Comparison of ENCODE assay signal across 11 cellular contexts in genomic region chr2:230412846-230413245, GRCh38. TPM values are rescaled to one million over a fixed set of nuclear protein-coding genes. Genes with fewer than 3 reads are reported as not detected.
DNase-seq lines count a peak whose midpoint lies in the region; ATAC-seq and TF ChIP-seq lines count a peak whose summit lies in the region.
"Had no signal": no experiment of that assay in that cellular context is flagged by ENCODE, and none has a peak within 500 bp of the region (broad histone marks: within the 10 kb centered on the region; RNA-seq: fewer than 3 reads in every experiment).

No MANE protein-coding gene starts in this region.

- intact Hi-C loops in activated CD4-positive, alpha-beta T cell treated with anti-CD3 and anti-CD28 coated beads, Interleukin-2, amount 10 ng/mL, durations not matched to agents 24 days and 14 days (cut with micrococcal nuclease) = loop anchor here (10.0 kb wide), 2 partner anchors 408 to 488 kb away; partner anchors contain the start of genes FBXO36 and TRIP12
- intact Hi-C loops in colonic mucosa (cut with DNase I) (loop anchor here (10.0 kb wide), 1 partner anchor 88 kb away; the partner anchor contains the start of gene SP140L), psoas muscle (cut with DNase I) (loop anchor here in 1 of 2 donors (5.0 kb wide), 1 partner anchor 86 kb away; the partner anchor contains the start of gene SP140L)

- peak overlapping the region; percentile 99 for H3K4me3 Mint-ChIP-seq in activated CD4-positive, alpha-beta T cell treated with anti-CD3 and anti-CD28 coated beads, Interleukin-2, amount 10 ng/mL, durations not matched to agents 24 days and 14 days

- peaks cover 18% of the 10 kb centered on the region for H3K79me2 ChIP-seq in OCI-LY3 (ENCODE audit: low read length)

- WGBS in psoas muscle, 3 donors = 81 to 91% (median 85%) methylated on average over 9 of the region's 9 CpGs

- H3K27ac Mint-ChIP-seq in activated CD4-positive, alpha-beta T cell treated with anti-CD3 and anti-CD28 coated beads, Interleukin-2, amount 10 ng/mL, durations not matched to agents 24 days and 14 days = peak overlapping the region; percentile 99

- H3K36me3 ChIP-seq in OCI-LY3 (replicated peaks; ENCODE audit: low read depth, low read length) = no peaks in the 10 kb centered on the region
- H3K36me3 ChIP-seq in colonic mucosa = no peaks in the 10 kb centered on the region
- no peaks in the 10 kb centered on the region for H3K36me3 ChIP-seq in psoas muscle (ENCODE audit: insufficient read depth in 1 of 2, low read depth in 1 of 2)

- TF ChIP-seq CTCF in OCI-LY3 (IDR thresholded peaks at IDR 0.05; ENCODE audit: low read depth, low read length) (no peak), colonic mucosa (IDR thresholded peaks at IDR 0.05) (no peak), psoas muscle (IDR thresholded peaks at IDR 0.05) (no peak)

- H3K9me3 Mint-ChIP-seq in activated CD4-positive, alpha-beta T cell treated with anti-CD3 and anti-CD28 coated beads, Interleukin-2, amount 10 ng/mL, durations not matched to agents 24 days and 14 days = no peaks in the 10 kb centered on the region

- H3K27ac ChIP-seq in OCI-LY3 (ENCODE audit: low read length) (no peak overlapping the region), colonic mucosa (no peak overlapping the region), psoas muscle (peak overlapping the region; percentile 80)

- H3K36me3 Mint-ChIP-seq in activated CD4-positive, alpha-beta T cell treated with anti-CD3 and anti-CD28 coated beads, Interleukin-2, amount 10 ng/mL, durations not matched to agents 24 days and 14 days (ENCODE audit: low read depth) = peaks cover 12% of the 10 kb centered on the region

- H3K4me1 ChIP-seq in OCI-LY3 (ENCODE audit: low read length) = peaks cover 26% of the 10 kb centered on the region
- peaks cover 4% of the 10 kb centered on the region for H3K4me1 ChIP-seq in colonic mucosa
- peaks cover 10% of the 10 kb centered on the region for H3K4me1 ChIP-seq in psoas muscle

- peaks cover 60% of the 10 kb centered on the region for H3K4me1 Mint-ChIP-seq in activated CD4-positive, alpha-beta T cell treated with anti-CD3 and anti-CD28 coated beads, Interleukin-2, amount 10 ng/mL, durations not matched to agents 24 days and 14 days

- no peak overlapping the region for H3K4me3 ChIP-seq in OCI-LY3 (ENCODE audit: low read length)
- no peak overlapping the region for H3K4me3 ChIP-seq in colonic mucosa
- no peak overlapping the region for H3K4me3 ChIP-seq in psoas muscle

- H3K27me3 Mint-ChIP-seq in activated CD4-positive, alpha-beta T cell treated with anti-CD3 and anti-CD28 coated beads, Interleukin-2, amount 10 ng/mL, durations not matched to agents 24 days and 14 days = no peaks in the 10 kb centered on the region

- no peaks in the 10 kb centered on the region for H3K9me3 ChIP-seq in OCI-LY3 (ENCODE audit: insufficient read depth, low read length)
- no peaks in the 10 kb centered on the region for H3K9me3 ChIP-seq in colonic mucosa
- H3K9me3 ChIP-seq in psoas muscle = no peaks in the 10 kb centered on the region
- H3K9me3 ChIP-seq: body of pancreas had no signal

- 0 out of 2 replicates have a peak overlapping the region, but pooled peaks have one; percentile 99 for H3K4me2 ChIP-seq in OCI-LY3 (ENCODE audit: low read length)

- no peak overlapping the region for H3K9ac ChIP-seq in OCI-LY3 (ENCODE audit: low read length)
- H3K9ac ChIP-seq in colonic mucosa (ENCODE audit: low read depth in 2 of 2, low read length in 2 of 2) = no peak overlapping the region

- ATAC-seq in psoas muscle = no peak
- ATAC-seq: body of pancreas had no signal

- no peak overlapping the region for H2AFZ ChIP-seq in OCI-LY3 (ENCODE audit: low read depth, low read length)

- H3K27me3 ChIP-seq in OCI-LY3 (ENCODE audit: low read depth, low read length) (no peaks in the 10 kb centered on the region), colonic mucosa (no peaks in the 10 kb centered on the region), psoas muscle (ENCODE audit: insufficient read depth in 3 of 3, low read length in 2 of 3) (no peaks in the 10 kb centered on the region)
- H3K27me3 ChIP-seq: body of pancreas had no signal

- peak; percentile 61 for DNase-seq in activated CD4-positive, alpha-beta T cell treated with anti-CD3 and anti-CD28 coated beads, Interleukin-2, amount 10 ng/mL, durations not matched to agents 24 days and 14 days
- DNase-seq in activated CD4-positive, alpha-beta T cell treated with anti-CD3 and anti-CD28 coated beads for 1 hour = no peak
- peak; percentile 22 for DNase-seq in colonic mucosa
- DNase-seq in psoas muscle = no peak
- DNase-seq in central memory CD4-positive, alpha-beta T cell = no peak
- no peak for DNase-seq in NCI-H345 (lab: John Stamatoyannopoulos, UW)
- DNase-seq in Kasumi-1 (lab: John Stamatoyannopoulos, UW) = no peak
- DNase-seq: activated CD8-positive, alpha-beta memory T cell treated with anti-CD3 and anti-CD28 coated beads, Interleukin-2, amount 50 U/mL, for 4 hours; body of pancreas; kidney had no signal

- 0 out of 2 replicates have a peak, but pooled peaks cover 4% of the 10 kb centered on the region for H4K20me1 ChIP-seq in OCI-LY3 (ENCODE audit: insufficient read depth, low read length)

RNA-seq across cellular contexts. Expression of gene SP100, which starts 3.2 kb away (rescaled TPM):
- 162 and 165 TPM in 2 replicates for total RNA-seq in activated CD4-positive, alpha-beta T cell treated with anti-CD3 and anti-CD28 coated beads, Interleukin-2, amount 10 ng/mL, durations not matched to agents 24 days and 14 days
- total RNA-seq in colonic mucosa = 10 to 100 TPM; 35.7 to 53.6 TPM
- 10 to 100 TPM; 13.5 to 28.0 (median 20.3) TPM for total RNA-seq in psoas muscle
- polyA plus RNA-seq in psoas muscle = 10 to 100 TPM in 1 of 3 donors, 1 to 10 TPM in 2; 6.5 to 10.4 (median 9.3) TPM

Comparison
In these comparisons a context has a peak if more than half of its experiments do, and no peak if none do; other contexts are left out.
1. DNase-seq: peak in activated CD4-positive, alpha-beta T cell treated with anti-CD3 and anti-CD28 coated beads, Interleukin-2, amount 10 ng/mL, durations not matched to agents 24 days and 14 days (single experiment) and colonic mucosa (single experiment); none in activated CD4-positive, alpha-beta T cell treated with anti-CD3 and anti-CD28 coated beads for 1 hour (single experiment), psoas muscle (0 of 2), central memory CD4-positive, alpha-beta T cell (single experiment), NCI-H345 (single experiment) and Kasumi-1 (0 of 2).